ENCODE assay signal across 1 cellular context in the genomic region with DNA sequence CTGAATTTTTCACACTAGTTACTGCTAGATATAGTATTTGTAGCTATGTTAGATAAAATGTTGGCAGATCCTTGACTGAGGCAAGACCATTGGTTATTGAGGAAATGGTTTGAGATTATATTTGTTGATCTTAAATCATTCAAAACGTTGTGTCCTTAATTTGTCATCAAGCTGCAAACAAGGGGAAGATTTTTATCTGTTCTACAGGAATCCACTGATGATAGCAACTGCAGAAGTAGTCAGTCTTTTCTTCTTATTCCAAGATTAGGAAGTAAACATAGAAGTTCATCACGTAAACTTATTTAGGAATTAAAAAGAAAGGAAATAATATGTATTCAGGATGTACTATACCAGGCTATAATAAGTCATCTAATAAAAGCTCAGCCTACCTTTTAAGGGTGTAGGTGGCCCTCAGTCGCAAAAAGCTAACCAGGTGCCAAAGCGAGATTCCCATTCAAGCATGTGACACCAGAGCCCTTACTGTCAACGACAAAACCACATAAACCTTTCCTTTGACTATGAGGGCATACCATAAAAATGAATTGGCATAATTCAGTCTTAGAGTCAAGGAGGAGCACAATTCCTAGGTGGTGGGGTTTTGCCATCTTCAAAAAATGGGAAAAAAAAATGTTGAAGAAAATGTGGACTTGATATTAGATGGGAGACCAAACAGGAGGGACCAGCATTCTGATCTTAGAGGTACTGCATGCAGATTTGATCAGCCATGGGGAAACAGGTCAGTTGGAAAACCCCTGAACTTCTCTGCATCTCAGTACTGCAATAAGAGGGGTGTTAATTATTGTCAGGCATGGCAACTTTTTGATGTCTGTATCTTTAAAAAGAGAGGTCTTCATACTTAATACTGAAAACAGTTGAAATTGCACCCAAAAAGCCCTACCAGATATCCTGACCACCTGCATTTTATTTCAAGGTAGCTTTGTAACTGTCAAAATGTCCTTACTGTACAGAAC.
TF ChIP-seq lines count a peak whose summit lies in the region.

No MANE protein-coding gene starts in this region.

TF ChIP-seq in GM12878, 131 proteins besides CTCF, POLR2A, EP300 and RAD21 (continued from another document and continues in another):
- TF ChIP-seq BCLAF1 (IDR thresholded peaks at IDR 0.05): no peak
- no peak for TF ChIP-seq CHD1 (IDR thresholded peaks at IDR 0.05; ENCODE audit: low read depth, low read length)
- no peak; the same call in none of the 2 replicates for TF ChIP-seq ATF7 (IDR thresholded peaks at IDR 0.05; ENCODE audit: low read depth)
- no peak for TF ChIP-seq CHD4 (IDR thresholded peaks at IDR 0.05)
- no peak for TF ChIP-seq RBBP5 (conservative IDR thresholded peaks at IDR 0.05)
- TF ChIP-seq NFIC (IDR thresholded peaks at IDR 0.05; ENCODE audit: low read depth, low read length): 0 out of 2 replicates have a peak, but pooled peaks have one; percentile 29
- TF ChIP-seq MEF2B (IDR thresholded peaks at IDR 0.05; ENCODE audit: partially characterized antibody, poor library complexity, severe bottlenecking): peak; percentile 17
- TF ChIP-seq SUZ12 (IDR thresholded peaks at IDR 0.05; ENCODE audit: unreplicated experiment): no peak
- no peak for TF ChIP-seq IRF3 (IDR thresholded peaks at IDR 0.05)
- TF ChIP-seq CBFB (IDR thresholded peaks at IDR 0.05; ENCODE audit: low read depth): 0 out of 2 replicates have a peak, but pooled peaks have one; percentile 41
- TF ChIP-seq FOXM1 (IDR thresholded peaks at IDR 0.05; ENCODE audit: low read depth, low read length): peak; percentile 51; the same call in 1 of the 2 replicates
- no peak for TF ChIP-seq POU2F2 (IDR thresholded peaks at IDR 0.05; ENCODE audit: borderline replicate concordance, low read depth, low read length)
- peak; percentile 61; the same call in 1 of the 2 replicates for TF ChIP-seq MTA2 (IDR thresholded peaks at IDR 0.05; ENCODE audit: low read depth)
- TF ChIP-seq JUND (IDR thresholded peaks at IDR 0.05; ENCODE audit: low read depth, low read length): no peak
- TF ChIP-seq MYB (IDR thresholded peaks at IDR 0.05; ENCODE audit: borderline replicate concordance, low read depth, low read length): no peak
- no peak for TF ChIP-seq MXI1 (IDR thresholded peaks at IDR 0.05; ENCODE audit: low read depth, low read length)
- 0 out of 2 replicates have a peak, but pooled peaks have one; percentile 19 for TF ChIP-seq EED (IDR thresholded peaks at IDR 0.05; ENCODE audit: low read depth)
- no peak for TF ChIP-seq CREM (IDR thresholded peaks at IDR 0.05; ENCODE audit: low read depth)
- TF ChIP-seq, protein P1, sequence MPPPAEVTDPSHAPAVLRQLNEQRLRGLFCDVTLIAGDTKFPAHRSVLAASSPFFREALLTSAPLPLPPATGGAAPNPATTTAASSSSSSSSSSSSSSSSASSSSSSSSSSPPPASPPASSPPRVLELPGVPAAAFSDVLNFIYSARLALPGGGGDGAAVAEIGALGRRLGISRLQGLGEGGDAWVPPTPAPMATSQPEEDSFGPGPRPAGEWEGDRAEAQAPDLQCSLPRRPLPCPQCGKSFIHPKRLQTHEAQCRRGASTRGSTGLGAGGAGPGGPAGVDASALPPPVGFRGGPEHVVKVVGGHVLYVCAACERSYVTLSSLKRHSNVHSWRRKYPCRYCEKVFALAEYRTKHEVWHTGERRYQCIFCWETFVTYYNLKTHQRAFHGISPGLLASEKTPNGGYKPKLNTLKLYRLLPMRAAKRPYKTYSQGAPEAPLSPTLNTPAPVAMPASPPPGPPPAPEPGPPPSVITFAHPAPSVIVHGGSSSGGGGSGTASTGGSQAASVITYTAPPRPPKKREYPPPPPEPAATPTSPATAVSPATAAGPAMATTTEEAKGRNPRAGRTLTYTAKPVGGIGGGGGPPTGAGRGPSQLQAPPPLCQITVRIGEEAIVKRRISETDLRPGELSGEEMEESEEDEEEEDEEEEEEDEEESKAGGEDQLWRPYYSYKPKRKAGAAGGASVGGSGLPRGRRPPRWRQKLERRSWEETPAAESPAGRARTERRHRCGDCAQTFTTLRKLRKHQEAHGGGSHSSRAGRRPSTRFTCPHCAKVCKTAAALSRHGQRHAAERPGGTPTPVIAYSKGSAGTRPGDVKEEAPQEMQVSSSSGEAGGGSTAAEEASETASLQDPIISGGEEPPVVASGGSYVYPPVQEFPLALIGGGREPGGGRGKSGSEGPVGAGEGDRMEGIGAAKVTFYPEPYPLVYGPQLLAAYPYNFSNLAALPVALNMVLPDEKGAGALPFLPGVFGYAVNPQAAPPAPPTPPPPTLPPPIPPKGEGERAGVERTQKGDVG (CRISPR knock-in tag; IDR thresholded peaks at IDR 0.05): no peak
- TF ChIP-seq RCOR1 (conservative IDR thresholded peaks at IDR 0.05; ENCODE audit: low read depth, low read length): no peak
- no peak for TF ChIP-seq POLR2AphosphoS2 (IDR thresholded peaks at IDR 0.05; ENCODE audit: low read depth, low read length)
- peak; percentile 45; the same call in 1 of the 2 replicates for TF ChIP-seq GATAD2B (conservative IDR thresholded peaks at IDR 0.05; ENCODE audit: low read depth)
- TF ChIP-seq, protein P2, sequence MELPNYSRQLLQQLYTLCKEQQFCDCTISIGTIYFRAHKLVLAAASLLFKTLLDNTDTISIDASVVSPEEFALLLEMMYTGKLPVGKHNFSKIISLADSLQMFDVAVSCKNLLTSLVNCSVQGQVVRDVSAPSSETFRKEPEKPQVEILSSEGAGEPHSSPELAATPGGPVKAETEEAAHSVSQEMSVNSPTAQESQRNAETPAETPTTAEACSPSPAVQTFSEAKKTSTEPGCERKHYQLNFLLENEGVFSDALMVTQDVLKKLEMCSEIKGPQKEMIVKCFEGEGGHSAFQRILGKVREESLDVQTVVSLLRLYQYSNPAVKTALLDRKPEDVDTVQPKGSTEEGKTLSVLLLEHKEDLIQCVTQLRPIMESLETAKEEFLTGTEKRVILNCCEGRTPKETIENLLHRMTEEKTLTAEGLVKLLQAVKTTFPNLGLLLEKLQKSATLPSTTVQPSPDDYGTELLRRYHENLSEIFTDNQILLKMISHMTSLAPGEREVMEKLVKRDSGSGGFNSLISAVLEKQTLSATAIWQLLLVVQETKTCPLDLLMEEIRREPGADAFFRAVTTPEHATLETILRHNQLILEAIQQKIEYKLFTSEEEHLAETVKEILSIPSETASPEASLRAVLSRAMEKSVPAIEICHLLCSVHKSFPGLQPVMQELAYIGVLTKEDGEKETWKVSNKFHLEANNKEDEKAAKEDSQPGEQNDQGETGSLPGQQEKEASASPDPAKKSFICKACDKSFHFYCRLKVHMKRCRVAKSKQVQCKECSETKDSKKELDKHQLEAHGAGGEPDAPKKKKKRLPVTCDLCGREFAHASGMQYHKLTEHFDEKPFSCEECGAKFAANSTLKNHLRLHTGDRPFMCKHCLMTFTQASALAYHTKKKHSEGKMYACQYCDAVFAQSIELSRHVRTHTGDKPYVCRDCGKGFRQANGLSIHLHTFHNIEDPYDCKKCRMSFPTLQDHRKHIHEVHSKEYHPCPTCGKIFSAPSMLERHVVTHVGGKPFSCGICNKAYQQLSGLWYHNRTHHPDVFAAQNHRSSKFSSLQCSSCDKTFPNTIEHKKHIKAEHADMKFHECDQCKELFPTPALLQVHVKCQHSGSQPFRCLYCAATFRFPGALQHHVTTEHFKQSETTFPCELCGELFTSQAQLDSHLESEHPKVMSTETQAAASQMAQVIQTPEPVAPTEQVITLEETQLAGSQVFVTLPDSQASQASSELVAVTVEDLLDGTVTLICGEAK (IDR thresholded peaks at IDR 0.05; ENCODE audit: borderline replicate concordance): no peak
- TF ChIP-seq BMI1 (IDR thresholded peaks at IDR 0.05; ENCODE audit: borderline replicate concordance): peak; percentile 36; the same call in 1 of the 2 replicates
- 0 out of 2 replicates have a peak, but pooled peaks have one; percentile 58 for TF ChIP-seq MTA3 (IDR thresholded peaks at IDR 0.05; ENCODE audit: borderline replicate concordance, low read length)
- no peak for TF ChIP-seq ZNF384 (IDR thresholded peaks at IDR 0.05; ENCODE audit: borderline replicate concordance, low read depth, low read length)
- no peak for TF ChIP-seq ZBED1 (IDR thresholded peaks at IDR 0.05; ENCODE audit: borderline replicate concordance)
- TF ChIP-seq DPF2 (IDR thresholded peaks at IDR 0.05): peak; percentile 59; the same call in 1 of the 2 replicates
- TF ChIP-seq NFYA (IDR thresholded peaks at IDR 0.05; ENCODE audit: borderline replicate concordance, low read depth, low read length): no peak
- TF ChIP-seq, protein P3, sequence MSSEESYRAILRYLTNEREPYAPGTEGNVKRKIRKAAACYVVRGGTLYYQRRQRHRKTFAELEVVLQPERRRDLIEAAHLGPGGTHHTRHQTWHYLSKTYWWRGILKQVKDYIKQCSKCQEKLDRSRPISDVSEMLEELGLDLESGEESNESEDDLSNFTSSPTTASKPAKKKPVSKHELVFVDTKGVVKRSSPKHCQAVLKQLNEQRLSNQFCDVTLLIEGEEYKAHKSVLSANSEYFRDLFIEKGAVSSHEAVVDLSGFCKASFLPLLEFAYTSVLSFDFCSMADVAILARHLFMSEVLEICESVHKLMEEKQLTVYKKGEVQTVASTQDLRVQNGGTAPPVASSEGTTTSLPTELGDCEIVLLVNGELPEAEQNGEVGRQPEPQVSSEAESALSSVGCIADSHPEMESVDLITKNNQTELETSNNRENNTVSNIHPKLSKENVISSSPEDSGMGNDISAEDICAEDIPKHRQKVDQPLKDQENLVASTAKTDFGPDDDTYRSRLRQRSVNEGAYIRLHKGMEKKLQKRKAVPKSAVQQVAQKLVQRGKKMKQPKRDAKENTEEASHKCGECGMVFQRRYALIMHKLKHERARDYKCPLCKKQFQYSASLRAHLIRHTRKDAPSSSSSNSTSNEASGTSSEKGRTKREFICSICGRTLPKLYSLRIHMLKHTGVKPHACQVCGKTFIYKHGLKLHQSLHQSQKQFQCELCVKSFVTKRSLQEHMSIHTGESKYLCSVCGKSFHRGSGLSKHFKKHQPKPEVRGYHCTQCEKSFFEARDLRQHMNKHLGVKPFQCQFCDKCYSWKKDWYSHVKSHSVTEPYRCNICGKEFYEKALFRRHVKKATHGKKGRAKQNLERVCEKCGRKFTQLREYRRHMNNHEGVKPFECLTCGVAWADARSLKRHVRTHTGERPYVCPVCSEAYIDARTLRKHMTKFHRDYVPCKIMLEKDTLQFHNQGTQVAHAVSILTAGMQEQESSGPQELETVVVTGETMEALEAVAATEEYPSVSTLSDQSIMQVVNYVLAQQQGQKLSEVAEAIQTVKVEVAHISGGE (CRISPR knock-in tag; IDR thresholded peaks at IDR 0.05): no peak
- no peak for TF ChIP-seq E4F1 (IDR thresholded peaks at IDR 0.05; ENCODE audit: borderline replicate concordance, partially characterized antibody)
